ENCODE assay signal across 21 cellular contexts in the genomic region with DNA sequence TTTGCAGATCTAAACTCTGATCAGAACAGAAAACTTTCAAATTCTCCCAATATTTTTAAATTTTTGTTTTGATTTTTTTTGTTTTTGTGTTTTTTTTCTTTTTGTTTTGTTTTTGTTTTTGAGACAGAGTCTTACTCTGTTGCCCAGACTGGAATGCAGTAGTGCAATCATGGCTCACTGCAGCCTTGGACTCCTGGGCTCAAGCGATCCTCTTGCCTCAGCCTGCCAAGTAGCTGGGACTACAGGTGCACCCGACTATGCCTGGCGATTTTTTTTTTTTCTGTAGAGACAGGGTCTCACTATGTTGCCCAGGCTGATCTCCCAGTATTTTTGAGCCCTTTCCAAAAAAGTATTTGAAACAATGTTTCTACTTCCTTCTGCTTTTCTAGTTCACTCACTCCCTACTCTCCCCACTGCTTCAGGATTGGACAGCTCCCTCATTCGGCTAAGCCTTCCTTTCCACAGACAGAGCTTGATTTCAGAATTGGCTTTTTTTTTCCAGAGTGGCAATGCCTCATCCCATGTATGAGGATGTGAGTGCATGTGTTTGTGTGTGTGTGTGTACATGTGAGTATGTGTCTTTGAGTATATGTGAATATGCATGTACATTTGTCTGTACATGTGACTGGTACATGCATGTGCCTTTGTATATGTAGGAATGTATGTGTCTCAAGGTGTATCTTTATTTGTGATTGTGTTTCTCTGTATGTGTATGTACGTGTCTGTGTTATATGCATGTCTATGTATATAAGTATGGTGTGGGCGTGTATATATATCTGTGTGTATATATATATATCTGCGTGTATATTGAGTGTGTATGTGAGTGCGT. TPM values are rescaled to one million over a fixed set of nuclear protein-coding genes. Genes with fewer than 3 reads are reported as not detected.
DNase-seq lines count a peak whose midpoint lies in the region; ATAC-seq and TF ChIP-seq lines count a peak whose summit lies in the region.
"Had no signal": no experiment of that assay in that cellular context is flagged by ENCODE, and none has a peak within 500 bp of the region (broad histone marks: within the 10 kb centered on the region; RNA-seq: fewer than 3 reads in every experiment).

No MANE protein-coding gene starts in this region.

- H3K9me3 ChIP-seq in ovary: no peaks in the 10 kb centered on the region
- no peaks in the 10 kb centered on the region for H3K9me3 ChIP-seq in gastroesophageal sphincter
- H3K9me3 ChIP-seq: sigmoid colon had no signal

- H3K27me3 Mint-ChIP-seq in natural killer cell treated with Interleukin-12 subunit alpha and Interleukin-12 subunit beta and Interleukin-15 and Interleukin-18, amount 100 ng/mL, for 72 hours: peaks cover 42 to 63% of the 10 kb centered on the region in 2 donors
- peaks cover 54 to 63% of the 10 kb centered on the region in 2 donors for H3K27me3 Mint-ChIP-seq in natural killer cell (ENCODE audit: low read depth in 2 of 2)

- peak; percentile 12 for DNase-seq in natural killer cell treated with Interleukin-12 subunit alpha and Interleukin-12 subunit beta and Interleukin-15 and Interleukin-18, amount 100 ng/mL, for 72 hours (ENCODE audit: low spot score)
- DNase-seq in natural killer cell (no peak), SK-MEL-5 (ENCODE audit: low read depth, low spot score) (peak; percentile 16), fibroblast of peridontal ligament (ENCODE audit: extremely low read depth) (peak; percentile 24), cerebellum (ENCODE audit: low spot score) (no peak), ovary (no peak), glomerular visceral epithelial cell (ENCODE audit: extremely low spot score) (no peak)
- DNase-seq: activated CD8-positive, alpha-beta T cell treated with anti-CD3 and anti-CD28 coated beads for 36 hours; activated T-cell treated with anti-CD3 and anti-CD28 coated beads, Interleukin-2, amount 50 U/mL, for 4 hours; effector memory CD8-positive, alpha-beta T cell; left cardiac atrium; NCI-H1092; NCI-H2081 treated with DMSO at 0.1 percent for 48 hours; NCI-H524 treated with DMSO at 0.1 percent for 48 hours; occipital lobe; stimulated activated CD4-positive, alpha-beta T cell treated with anti-CD3 and anti-CD28 coated beads, Interleukin-2, amount 100 ng/mL, for 24 hours; substantia nigra; WERI-Rb-1 had no signal

- TF ChIP-seq POLR2A in ovary (IDR thresholded peaks at IDR 0.05): no peak
- TF ChIP-seq POLR2A in gastroesophageal sphincter (IDR thresholded peaks at IDR 0.05): no peak

- no peaks in the 10 kb centered on the region for H3K9me3 Mint-ChIP-seq in natural killer cell treated with Interleukin-12 subunit alpha and Interleukin-12 subunit beta and Interleukin-15 and Interleukin-18, amount 100 ng/mL, for 72 hours
- H3K9me3 Mint-ChIP-seq in natural killer cell: no peaks in the 10 kb centered on the region
- H3K9me3 Mint-ChIP-seq: activated CD8-positive, alpha-beta T cell treated with anti-CD3 and anti-CD28 coated beads for 36 hours; activated naive CD4-positive, alpha-beta T cell treated with anti-CD3 and anti-CD28 coated beads, Interleukin-2, amount 50 U/mL, for 72 hours; activated T-cell treated with anti-CD3 and anti-CD28 coated beads, Interleukin-2, amount 50 U/mL, for 4 hours; effector memory CD8-positive, alpha-beta T cell had no signal

- no peak overlapping the region for H3K4me3 Mint-ChIP-seq in natural killer cell treated with Interleukin-12 subunit alpha and Interleukin-12 subunit beta and Interleukin-15 and Interleukin-18, amount 100 ng/mL, for 72 hours
- no peak overlapping the region for H3K4me3 Mint-ChIP-seq in natural killer cell
- H3K4me3 Mint-ChIP-seq: activated CD8-positive, alpha-beta T cell treated with anti-CD3 and anti-CD28 coated beads for 36 hours; activated T-cell treated with anti-CD3 and anti-CD28 coated beads, Interleukin-2, amount 50 U/mL, for 4 hours; effector memory CD8-positive, alpha-beta T cell had no signal

- no peak overlapping the region for H3K27ac Mint-ChIP-seq in natural killer cell treated with Interleukin-12 subunit alpha and Interleukin-12 subunit beta and Interleukin-15 and Interleukin-18, amount 100 ng/mL, for 72 hours
- H3K27ac Mint-ChIP-seq in natural killer cell: no peak overlapping the region
- H3K27ac Mint-ChIP-seq: activated CD8-positive, alpha-beta T cell treated with anti-CD3 and anti-CD28 coated beads for 36 hours; activated naive CD4-positive, alpha-beta T cell treated with anti-CD3 and anti-CD28 coated beads, Interleukin-2, amount 50 U/mL, for 72 hours; effector memory CD8-positive, alpha-beta T cell had no signal

- H3K4me3 ChIP-seq in ovary: no peak overlapping the region
- no peak overlapping the region for H3K4me3 ChIP-seq in gastroesophageal sphincter
- H3K4me3 ChIP-seq: sigmoid colon had no signal

- H3K4me1 ChIP-seq in ovary (ENCODE audit: insufficient read depth): no peaks in the 10 kb centered on the region
- H3K4me1 ChIP-seq in gastroesophageal sphincter: no peaks in the 10 kb centered on the region
- H3K4me1 ChIP-seq: sigmoid colon had no signal

- intact Hi-C loops in natural killer cell (cut with micrococcal nuclease) (no loop called here), ovary (cut with DNase I) (no loop called here)

- no peaks in the 10 kb centered on the region for H3K27me3 ChIP-seq in ovary
- peaks cover 85% of the 10 kb centered on the region for H3K27me3 ChIP-seq in gastroesophageal sphincter

- peak in 1 of 2 donors; percentile 11 for ATAC-seq in natural killer cell treated with Interleukin-12 subunit alpha and Interleukin-12 subunit beta and Interleukin-15 and Interleukin-18, amount 100 ng/mL, for 72 hours
- ATAC-seq in natural killer cell: no peak
- no peak for ATAC-seq in gastroesophageal sphincter
- ATAC-seq: activated CD8-positive, alpha-beta T cell treated with anti-CD3 and anti-CD28 coated beads for 36 hours; activated naive CD4-positive, alpha-beta T cell treated with anti-CD3 and anti-CD28 coated beads, Interleukin-2, amount 50 U/mL, for 72 hours; activated T-cell treated with anti-CD3 and anti-CD28 coated beads, Interleukin-2, amount 50 U/mL, for 4 hours; effector memory CD8-positive, alpha-beta T cell; left cardiac atrium had no signal

- H3K27ac ChIP-seq in ovary: no peak overlapping the region
- no peak overlapping the region for H3K27ac ChIP-seq in gastroesophageal sphincter
- H3K27ac ChIP-seq: sigmoid colon, WERI-Rb-1 had no signal

- no peaks in the 10 kb centered on the region for H3K36me3 Mint-ChIP-seq in natural killer cell treated with Interleukin-12 subunit alpha and Interleukin-12 subunit beta and Interleukin-15 and Interleukin-18, amount 100 ng/mL, for 72 hours
- no peaks in the 10 kb centered on the region for H3K36me3 Mint-ChIP-seq in natural killer cell
- H3K36me3 Mint-ChIP-seq: activated naive CD4-positive, alpha-beta T cell treated with anti-CD3 and anti-CD28 coated beads, Interleukin-2, amount 50 U/mL, for 72 hours had no signal

- TF ChIP-seq CTCF in natural killer cell (IDR thresholded peaks at IDR 0.05): no peak
- no peak for TF ChIP-seq CTCF in ovary (IDR thresholded peaks at IDR 0.05)
- TF ChIP-seq CTCF in gastroesophageal sphincter (IDR thresholded peaks at IDR 0.05): no peak

- H3K4me1 Mint-ChIP-seq in natural killer cell treated with Interleukin-12 subunit alpha and Interleukin-12 subunit beta and Interleukin-15 and Interleukin-18, amount 100 ng/mL, for 72 hours (ENCODE audit: low read depth in 2 of 2): no peaks in the 10 kb centered on the region
- H3K4me1 Mint-ChIP-seq in natural killer cell: no peaks in the 10 kb centered on the region

- 62 to 70% (median 65%) methylated on average over 8 of the region's 8 CpGs for WGBS in ovary, 3 donors
- 57 to 68% methylated on average over 8 of the region's 8 CpGs for WGBS in gastroesophageal sphincter (ENCODE audit: low coverage in 1 of 2), 2 donors

- TF ChIP-seq EP300 in ovary (IDR thresholded peaks at IDR 0.05): no peak
- TF ChIP-seq EP300 in gastroesophageal sphincter (IDR thresholded peaks at IDR 0.05): no peak

- no peaks in the 10 kb centered on the region for H3K36me3 ChIP-seq in ovary
- no peaks in the 10 kb centered on the region for H3K36me3 ChIP-seq in gastroesophageal sphincter
- H3K36me3 ChIP-seq: sigmoid colon, WERI-Rb-1 had no signal

- in situ Hi-C loops in SK-MEL-5 (cut with HindIII; ENCODE audit: low pct_unique_long_range_greater_than_20kb, low sequenced_read_pairs): no loop called here

RNA-seq across cellular contexts. Expression of a gene that starts 11.9 kb away (rescaled TPM):
- total RNA-seq in natural killer cell treated with Interleukin-12 subunit alpha and Interleukin-12 subunit beta and Interleukin-15 and Interleukin-18, amount 100 ng/mL, for 72 hours: not detected
- total RNA-seq in natural killer cell: under 1 TPM in 1 of 3 donors, not detected in 2; 0.08 TPM
- 0.13 and 0.61 TPM in 2 replicates for total RNA-seq in SK-MEL-5 (2014; rRNA removed; shearing (Covaris generic))
- polyA plus RNA-seq in SK-MEL-5 (2015; cell fraction: cytosol; rRNA removed): 0.08 and 0.10 TPM in 2 replicates
- polyA plus RNA-seq in SK-MEL-5 (2015; cell fraction: nucleus; rRNA removed): 0.78 TPM in 1 of 2 replicates, not detected in the other
- total RNA-seq in cerebellum: 0.91 TPM
- not detected for total RNA-seq in ovary
- polyA plus RNA-seq in ovary: under 1 TPM; 0.05 to 0.10 TPM
- not detected for total RNA-seq in gastroesophageal sphincter
- total RNA-seq: activated CD8-positive, alpha-beta T cell treated with anti-CD3 and anti-CD28 coated beads for 36 hours; activated naive CD4-positive, alpha-beta T cell treated with anti-CD3 and anti-CD28 coated beads, Interleukin-2, amount 50 U/mL, for 72 hours; left cardiac atrium; sigmoid colon had no signal

Comparison
In these comparisons a context has a peak if more than half of its experiments do, and no peak if none do; other contexts are left out.
1. DNase-seq: peak in natural killer cell treated with Interleukin-12 subunit alpha and Interleukin-12 subunit beta and Interleukin-15 and Interleukin-18, amount 100 ng/mL, for 72 hours (single experiment), SK-MEL-5 (single experiment) and fibroblast of peridontal ligament (single experiment); none in natural killer cell (single experiment), cerebellum (single experiment), ovary (0 of 5) and glomerular visceral epithelial cell (single experiment).